1 cellular context compared by ENCODE assay signal in genomic region chr6:5004373-5005037, GRCh38.
TF ChIP-seq lines count a peak whose summit lies in the region.

No MANE protein-coding gene starts in this region.

TF ChIP-seq in K562, 482 proteins besides CTCF, POLR2A, EP300 and RAD21 (continued from another document):
- TF ChIP-seq, protein P1, sequence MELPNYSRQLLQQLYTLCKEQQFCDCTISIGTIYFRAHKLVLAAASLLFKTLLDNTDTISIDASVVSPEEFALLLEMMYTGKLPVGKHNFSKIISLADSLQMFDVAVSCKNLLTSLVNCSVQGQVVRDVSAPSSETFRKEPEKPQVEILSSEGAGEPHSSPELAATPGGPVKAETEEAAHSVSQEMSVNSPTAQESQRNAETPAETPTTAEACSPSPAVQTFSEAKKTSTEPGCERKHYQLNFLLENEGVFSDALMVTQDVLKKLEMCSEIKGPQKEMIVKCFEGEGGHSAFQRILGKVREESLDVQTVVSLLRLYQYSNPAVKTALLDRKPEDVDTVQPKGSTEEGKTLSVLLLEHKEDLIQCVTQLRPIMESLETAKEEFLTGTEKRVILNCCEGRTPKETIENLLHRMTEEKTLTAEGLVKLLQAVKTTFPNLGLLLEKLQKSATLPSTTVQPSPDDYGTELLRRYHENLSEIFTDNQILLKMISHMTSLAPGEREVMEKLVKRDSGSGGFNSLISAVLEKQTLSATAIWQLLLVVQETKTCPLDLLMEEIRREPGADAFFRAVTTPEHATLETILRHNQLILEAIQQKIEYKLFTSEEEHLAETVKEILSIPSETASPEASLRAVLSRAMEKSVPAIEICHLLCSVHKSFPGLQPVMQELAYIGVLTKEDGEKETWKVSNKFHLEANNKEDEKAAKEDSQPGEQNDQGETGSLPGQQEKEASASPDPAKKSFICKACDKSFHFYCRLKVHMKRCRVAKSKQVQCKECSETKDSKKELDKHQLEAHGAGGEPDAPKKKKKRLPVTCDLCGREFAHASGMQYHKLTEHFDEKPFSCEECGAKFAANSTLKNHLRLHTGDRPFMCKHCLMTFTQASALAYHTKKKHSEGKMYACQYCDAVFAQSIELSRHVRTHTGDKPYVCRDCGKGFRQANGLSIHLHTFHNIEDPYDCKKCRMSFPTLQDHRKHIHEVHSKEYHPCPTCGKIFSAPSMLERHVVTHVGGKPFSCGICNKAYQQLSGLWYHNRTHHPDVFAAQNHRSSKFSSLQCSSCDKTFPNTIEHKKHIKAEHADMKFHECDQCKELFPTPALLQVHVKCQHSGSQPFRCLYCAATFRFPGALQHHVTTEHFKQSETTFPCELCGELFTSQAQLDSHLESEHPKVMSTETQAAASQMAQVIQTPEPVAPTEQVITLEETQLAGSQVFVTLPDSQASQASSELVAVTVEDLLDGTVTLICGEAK (IDR thresholded peaks at IDR 0.05) = peak; percentile 16; the same call in 1 of the 2 replicates
- TF ChIP-seq, protein P1 (CRISPR knock-in tag; IDR thresholded peaks at IDR 0.05) = no peak
- TF ChIP-seq ZC3H8 (IDR thresholded peaks at IDR 0.05) (no peak), MYC (IDR thresholded peaks at IDR 0.05; ENCODE audit: low read depth, low read length) (no peak), MYC (CRISPR knock-in tag; IDR thresholded peaks at IDR 0.05; ENCODE audit: borderline replicate concordance, low read depth) (no peak), MYNN (IDR thresholded peaks at IDR 0.05) (no peak), MYNN (CRISPR knock-in tag; IDR thresholded peaks at IDR 0.05) (no peak), PHF20 (IDR thresholded peaks at IDR 0.05; ENCODE audit: partially characterized antibody) (peak; percentile 1)
